1 cellular context compared by ENCODE assay signal in genomic region chr16:4945560-4946502, GRCh38.
A peak's percentile ranks its signal among the peaks of the same experiment; 100 is the strongest.
TF ChIP-seq lines count a peak whose summit lies in the region.

No MANE protein-coding gene starts in this region.

TF ChIP-seq in HepG2, 621 proteins besides CTCF, POLR2A, EP300 and RAD21 (continued from another document):
- TF ChIP-seq HOXA5 (CRISPR knock-in tag; IDR thresholded peaks at IDR 0.05) (no peak), ZNF629 (CRISPR knock-in tag; conservative IDR thresholded peaks at IDR 0.05) (peak; percentile 91), CENPT (CRISPR knock-in tag; IDR thresholded peaks at IDR 0.05; ENCODE audit: low read depth) (no peak), TSC22D2 (CRISPR knock-in tag; IDR thresholded peaks at IDR 0.05; ENCODE audit: borderline replicate concordance) (no peak), TOPORS (CRISPR knock-in tag; IDR thresholded peaks at IDR 0.05) (no peak), CCAR2 (optimal IDR thresholded peaks at IDR 0.05; ENCODE audit: low read depth, low read length) (no peak), HNF1A (IDR thresholded peaks at IDR 0.05; ENCODE audit: low read depth) (no peak), HNF1A (CRISPR knock-in tag; IDR thresholded peaks at IDR 0.05; ENCODE audit: borderline replicate concordance) (no peak), PCBP1 (IDR thresholded peaks at IDR 0.05; ENCODE audit: borderline replicate concordance, low read depth, low read length) (no peak), ZNF18 (CRISPR knock-in tag; IDR thresholded peaks at IDR 0.05; ENCODE audit: insufficient replicate concordance) (no peak), ZUFSP (CRISPR knock-in tag; IDR thresholded peaks at IDR 0.05; ENCODE audit: borderline replicate concordance) (no peak), TBX3 (IDR thresholded peaks at IDR 0.05; ENCODE audit: borderline replicate concordance) (no peak), ZBTB7A (CRISPR knock-in tag; IDR thresholded peaks at IDR 0.05) (no peak), PTBP1 (IDR thresholded peaks at IDR 0.05; ENCODE audit: low read depth, low read length, poor library complexity, severe bottlenecking) (peak; percentile 49), GTF2F1 (IDR thresholded peaks at IDR 0.05; ENCODE audit: low read length) (no peak)
